11 cellular contexts compared by ENCODE assay signal in genomic region chr16:73032548-73033270, GRCh38. TPM values are rescaled to one million over a fixed set of nuclear protein-coding genes. Genes with fewer than 3 reads are reported as not detected.
A peak's percentile ranks its signal among the peaks of the same experiment; 100 is the strongest.
DNase-seq lines count a peak whose midpoint lies in the region; ATAC-seq, FAIRE-seq and TF ChIP-seq lines count a peak whose summit lies in the region.
"Had no signal": no experiment of that assay in that cellular context is flagged by ENCODE, and none has a peak within 500 bp of the region (broad histone marks: within the 10 kb centered on the region; RNA-seq: fewer than 3 reads in every experiment).

No MANE protein-coding gene starts in this region.

- H3K4me3 Mint-ChIP-seq in mesothelial cell of epicardium, result peak overlapping the region; percentile 42
- peak overlapping the region in 1 of 8 donors; percentile 36 for H3K4me3 Mint-ChIP-seq in CD4-positive, alpha-beta memory T cell

- peak overlapping the region; percentile 100 for H3K27ac Mint-ChIP-seq in mesothelial cell of epicardium
- H3K27ac Mint-ChIP-seq in CD4-positive, alpha-beta memory T cell, result no peak overlapping the region

- intact Hi-C loops in CD4-positive, alpha-beta memory T cell (cut with micrococcal nuclease), result no loop called here

- H3K36me3 ChIP-seq in CD4-positive, alpha-beta memory T cell (ENCODE audit: insufficient read depth, low read length), result no peaks in the 10 kb centered on the region
- H3K36me3 ChIP-seq: left lung had no signal

- DNase-seq in A549 (ENCODE audit: low read depth in 1 of 2, low spot score in 1 of 2) (no peak), RPMI8226 (peak; percentile 10), mesothelial cell of epicardium (ENCODE audit: low spot score in 2 of 2, unreplicated experiment in 2 of 2) (no peak), HPDE6-E6E7 (ENCODE audit: extremely low spot score) (no peak)
- no peak for DNase-seq in CD4-positive, alpha-beta memory T cell

- H3K9me3 ChIP-seq in A549, result no peaks in the 10 kb centered on the region
- H3K9me3 ChIP-seq in CD4-positive, alpha-beta memory T cell (ENCODE audit: control insufficient read depth in 1 of 2, low read length in 2 of 2), result no peaks in the 10 kb centered on the region
- H3K9me3 ChIP-seq: left lung had no signal

- peak overlapping the region in 1 of 2 experiments; percentile 65; a peak in 3 of 6 replicates for H3K27ac ChIP-seq in A549
- no peak overlapping the region for H3K27ac ChIP-seq in CD4-positive, alpha-beta memory T cell (ENCODE audit: low read depth, low read length)
- H3K27ac ChIP-seq: KMS-11, left lung had no signal

- TF ChIP-seq EP300 in A549 (IDR thresholded peaks at IDR 0.05), result no peak

- 69% methylated on average over 9 of the region's 9 CpGs for WGBS in A549 (ENCODE audit: missing lambda C conversion rate)

- no peak overlapping the region for H3K4me3 ChIP-seq in A549
- H3K4me3 ChIP-seq in CD4-positive, alpha-beta memory T cell (ENCODE audit: low read length in 2 of 2), result no peak overlapping the region
- H3K4me3 ChIP-seq: left lung had no signal

- peaks cover 94% of the 10 kb centered on the region for H3K4me1 Mint-ChIP-seq in mesothelial cell of epicardium
- peaks cover 0 to 5% (median 2%) of the 10 kb centered on the region in 4 donors for H3K4me1 Mint-ChIP-seq in CD4-positive, alpha-beta memory T cell

- peak overlapping the region; percentile 42 for H3K4me2 ChIP-seq in A549
- H3K4me2 ChIP-seq: KMS-11 had no signal

- ATAC-seq in A549 (peak in 1 of 2 experiments; percentile 19; a peak in 3 of 6 replicates), GM19395 (IDR thresholded peaks at IDR 0.05; ENCODE audit: unreplicated experiment) (peak; percentile 33), GM19467 (IDR thresholded peaks at IDR 0.05; ENCODE audit: unreplicated experiment) (no peak), GM18870 (IDR thresholded peaks at IDR 0.05; ENCODE audit: unreplicated experiment) (no peak)
- ATAC-seq: left lung, Panc1 had no signal

- H3K36me3 Mint-ChIP-seq in mesothelial cell of epicardium, result no peaks in the 10 kb centered on the region
- no peaks in the 10 kb centered on the region for H3K36me3 Mint-ChIP-seq in CD4-positive, alpha-beta memory T cell

- peaks cover 47% of the 10 kb centered on the region for H3K4me1 ChIP-seq in A549
- no peaks in the 10 kb centered on the region for H3K4me1 ChIP-seq in CD4-positive, alpha-beta memory T cell (ENCODE audit: insufficient read depth, low read length)

- no peaks in the 10 kb centered on the region for H3K27me3 Mint-ChIP-seq in mesothelial cell of epicardium (ENCODE audit: low read depth)
- H3K27me3 Mint-ChIP-seq in CD4-positive, alpha-beta memory T cell, result peaks cover 11 to 18% of the 10 kb centered on the region in 2 donors

- H3K27me3 ChIP-seq in CD4-positive, alpha-beta memory T cell (ENCODE audit: insufficient read depth, low read length), result peaks cover 3% of the 10 kb centered on the region

- TF ChIP-seq CTCF in A549 (IDR thresholded peaks at IDR 0.05) (no peak), mesothelial cell of epicardium (IDR thresholded peaks at IDR 0.05; ENCODE audit: unreplicated experiment) (no peak)

- POLR2A ChIA-PET in A549 (lab: Yijun Ruan, JAX), result no interaction called here
- POLR2A ChIA-PET in CD4-positive, alpha-beta memory T cell (lab: Charles Lee; ENCODE audit: partially characterized antibody), result no interaction called here

- H3K9me3 Mint-ChIP-seq in mesothelial cell of epicardium, result no peaks in the 10 kb centered on the region
- peaks cover 0 to 8% (median 0%) of the 10 kb centered on the region in 8 donors for H3K9me3 Mint-ChIP-seq in CD4-positive, alpha-beta memory T cell

- CTCF ChIA-PET in A549 (lab: Yijun Ruan, JAX), result no interaction called here
- CTCF ChIA-PET in CD4-positive, alpha-beta memory T cell (lab: Charles Lee; ENCODE audit: partially characterized antibody), result no interaction called here

- no peak for TF ChIP-seq POLR2A in A549 (IDR thresholded peaks at IDR 0.05; ENCODE audit: low read length)

- FAIRE-seq in A549 (lab: Jason Lieb, UNC), result no peak

- no peak for TF ChIP-seq RAD21 in A549 (conservative IDR thresholded peaks at IDR 0.05 in 1 of 2, IDR thresholded peaks at IDR 0.05 in 1 of 2)

TF ChIP-seq in A549, 52 proteins besides CTCF, POLR2A, EP300 and RAD21:
- TF ChIP-seq ESRRA (IDR thresholded peaks at IDR 0.05; ENCODE audit: borderline replicate concordance, low read length) (no peak), E2F6 (IDR thresholded peaks at IDR 0.05; ENCODE audit: borderline replicate concordance, low read depth) (no peak), EHMT2 (IDR thresholded peaks at IDR 0.05; ENCODE audit: low read depth) (no peak), CBX2 (IDR thresholded peaks at IDR 0.05; ENCODE audit: borderline replicate concordance, low read depth) (no peak), RNF2 (IDR thresholded peaks at IDR 0.05; ENCODE audit: borderline replicate concordance, low read depth) (no peak), ZNF302 (CRISPR knock-in tag; IDR thresholded peaks at IDR 0.05) (no peak), CHD2 (IDR thresholded peaks at IDR 0.05; ENCODE audit: low read length, partially characterized antibody) (no peak), EHF (CRISPR knock-in tag; IDR thresholded peaks at IDR 0.05) (no peak), RARB (CRISPR knock-in tag; IDR thresholded peaks at IDR 0.05) (no peak), RFX5 (IDR thresholded peaks at IDR 0.05) (no peak), JUN (IDR thresholded peaks at IDR 0.05) (no peak), ZFP36 (IDR thresholded peaks at IDR 0.05; ENCODE audit: borderline replicate concordance, partially characterized antibody) (no peak), POLR2AphosphoS2 (conservative IDR thresholded peaks at IDR 0.05; ENCODE audit: low read length) (no peak), PBX3 (IDR thresholded peaks at IDR 0.05) (no peak), HMGXB4 (CRISPR knock-in tag; IDR thresholded peaks at IDR 0.05; ENCODE audit: borderline replicate concordance) (no peak), SMC3 (IDR thresholded peaks at IDR 0.05) (no peak), HOXB5 (CRISPR knock-in tag; IDR thresholded peaks at IDR 0.05) (no peak), ZSCAN20 (CRISPR knock-in tag; IDR thresholded peaks at IDR 0.05) (no peak), CEBPB (IDR thresholded peaks at IDR 0.05) (no peak)

RNA-seq across cellular contexts. Expression of gene ZFHX3, which starts 15.2 kb away (rescaled TPM):
- polyA plus RNA-seq in A549 (2011; rRNA removed), result 6.5 and 11.0 TPM in 2 replicates
- 2.9 and 4.0 TPM in 2 replicates for polyA plus RNA-seq in A549 (2012; cell fraction: cytosol; rRNA removed)
- polyA plus RNA-seq in A549 (2012; cell fraction: nucleus; rRNA removed), result 4.6 and 5.1 TPM in 2 replicates
- 3.9 to 4.0 TPM (median 3.9 TPM) in 3 replicates for polyA plus RNA-seq in A549 (2017; fragmentation: RNase III; extraction: RNeasy Plus Mini Kit Qiagen cat#74134 plus additional on column Dnase treatment)
- polyA minus RNA-seq in A549 (2011; rRNA and poly(A)+ RNA removed), result 25.9 and 28.7 TPM in 2 replicates
- total RNA-seq in mesothelial cell of epicardium, result 63.8 to 68.1 TPM (median 67.1 TPM) in 3 replicates
- total RNA-seq in CD4-positive, alpha-beta memory T cell, result under 1 TPM; 0.69 to 0.99 TPM
- polyA plus RNA-seq in CD4-positive, alpha-beta memory T cell, result under 1 TPM; 0.01 to 0.03 TPM

Comparison
In these comparisons a context has a peak if more than half of its experiments do, and no peak if none do; other contexts are left out.
1. RNA of gene ZFHX3, which starts 15.2 kb away (total RNA-seq): 63.8 to 68.1 TPM in mesothelial cell of epicardium; 0.69 to 0.99 TPM in CD4-positive, alpha-beta memory T cell; every median in the first group is over 10 times any median in the second.